Comparison of ENCODE assay signal across 29 cellular contexts in genomic region chr11:47212938-47213337, GRCh38. TPM values are rescaled to one million over a fixed set of nuclear protein-coding genes. Genes with fewer than 3 reads are reported as not detected.
DNase-seq lines count a peak whose midpoint lies in the region; ATAC-seq, FAIRE-seq and TF ChIP-seq lines count a peak whose summit lies in the region.
"Had no signal": no experiment of that assay in that cellular context is flagged by ENCODE, and none has a peak within 500 bp of the region (broad histone marks: within the 10 kb centered on the region; RNA-seq: fewer than 3 reads in every experiment).

No MANE protein-coding gene starts in this region.

- no peak for ATAC-seq in activated naive CD4-positive, alpha-beta T cell treated with anti-CD3 and anti-CD28 coated beads, Interleukin-2, amount 50 U/mL, for 72 hours
- ATAC-seq in activated T-helper 17 cell treated with anti-CD3 and anti-CD28 coated beads, Interleukin-2, amount 50 U/mL, for 72 hours (replicated peaks) = no peak
- ATAC-seq in HepG2 (no peak), GM23338 (no peak)
- ATAC-seq: A549, foreskin keratinocyte, heart right ventricle, left cardiac atrium had no signal

- peaks cover 0 to 4% of the 10 kb centered on the region in 2 experiments; a peak in 1 of 5 replicates for H3K36me3 ChIP-seq in HepG2 (replicated peaks in 1 of 2; ENCODE audit: control insufficient read depth in 1 of 2, insufficient read depth in 2 of 2, low read length in 2 of 2)
- H3K36me3 ChIP-seq in small intestine (ENCODE audit: control insufficient read depth in 2 of 2, insufficient read depth in 2 of 2, low read length in 2 of 2) = no peaks in the 10 kb centered on the region
- no peaks in the 10 kb centered on the region; the same call in 1 of the 2 replicates for H3K36me3 ChIP-seq in GM23338 (ENCODE audit: insufficient read depth)
- peaks cover 0 to 7% of the 10 kb centered on the region in 2 donors for H3K36me3 ChIP-seq in ascending aorta

- no TSS peak for BruUV-seq in HepG2 (replicated peaks; lab: Mats Ljungman, UMichigan)

- H3K4me1 ChIP-seq in HepG2 (ENCODE audit: insufficient read depth, low read length) = peaks cover 58% of the 10 kb centered on the region
- H3K4me1 ChIP-seq in small intestine (ENCODE audit: control insufficient read depth in 2 of 2, insufficient read depth in 1 of 2, low read depth in 1 of 2, low read length in 1 of 2) = peaks cover 0 to 9% of the 10 kb centered on the region in 2 donors
- peaks cover 17% of the 10 kb centered on the region for H3K4me1 ChIP-seq in GM23338 (ENCODE audit: insufficient read depth)
- H3K4me1 ChIP-seq in ascending aorta = peaks cover 3 to 16% of the 10 kb centered on the region in 2 donors

- no peaks in the 10 kb centered on the region for H3K27me3 Mint-ChIP-seq in activated naive CD4-positive, alpha-beta T cell treated with anti-CD3 and anti-CD28 coated beads, Interleukin-2, amount 50 U/mL, for 24 hours
- no peaks in the 10 kb centered on the region for H3K27me3 Mint-ChIP-seq in activated T-helper 17 cell treated with anti-CD3 and anti-CD28 coated beads, Interleukin-2, amount 50 U/mL, for 72 hours
- peaks cover 3% of the 10 kb centered on the region for H3K27me3 Mint-ChIP-seq in GM23338 (ENCODE audit: insufficient read depth, low read depth, poor library complexity)
- H3K27me3 Mint-ChIP-seq: CD4-positive, alpha-beta memory T cell; naive B cell; type B pancreatic cell had no signal

- peaks cover 15% of the 10 kb centered on the region; the same call in 1 of the 2 replicates for H3F3A ChIP-seq in GM23338 (replicated peaks; ENCODE audit: low read depth)

- no peak overlapping the region for H3K4me3 Mint-ChIP-seq in activated naive CD4-positive, alpha-beta T cell treated with anti-CD3 and anti-CD28 coated beads, Interleukin-2, amount 50 U/mL, for 24 hours
- peak overlapping the region; percentile 98 for H3K4me3 Mint-ChIP-seq in activated T-helper 17 cell treated with anti-CD3 and anti-CD28 coated beads, Interleukin-2, amount 50 U/mL, for 72 hours
- H3K4me3 Mint-ChIP-seq in GM23338 = no peak overlapping the region
- H3K4me3 Mint-ChIP-seq: type B pancreatic cell had no signal

- H3K27ac ChIP-seq in HepG2 (ENCODE audit: extremely low read length, insufficient read depth, low read length) (no peak overlapping the region), small intestine (ENCODE audit: low read depth in 1 of 2, low read length in 1 of 2) (peak overlapping the region in 1 of 2 donors; percentile 14), GM23338 (ENCODE audit: low read depth) (no peak overlapping the region), ascending aorta (peak overlapping the region in 1 of 2 donors; percentile 97)
- H3K27ac ChIP-seq: foreskin keratinocyte had no signal

- peaks cover 8% of the 10 kb centered on the region for H3K36me3 Mint-ChIP-seq in activated naive CD4-positive, alpha-beta T cell treated with anti-CD3 and anti-CD28 coated beads, Interleukin-2, amount 50 U/mL, for 24 hours
- H3K36me3 Mint-ChIP-seq in activated naive CD4-positive, alpha-beta T cell treated with anti-CD3 and anti-CD28 coated beads, Interleukin-2, amount 50 U/mL, for 72 hours = peaks cover 26 to 27% of the 10 kb centered on the region in 2 donors
- peaks cover 39% of the 10 kb centered on the region for H3K36me3 Mint-ChIP-seq in activated T-helper 17 cell treated with anti-CD3 and anti-CD28 coated beads, Interleukin-2, amount 50 U/mL, for 72 hours (ENCODE audit: low read depth)
- peaks cover 7% of the 10 kb centered on the region for H3K36me3 Mint-ChIP-seq in GM23338 (ENCODE audit: low read depth)

- FAIRE-seq in HepG2 (lab: Jason Lieb, UNC) = no peak
- no peak for FAIRE-seq in small intestine (lab: Jason Lieb, UNC)
- FAIRE-seq: A549, bronchial epithelial cell had no signal

- no peak for TF ChIP-seq RAD21 in HepG2 (CRISPR knock-in tag; IDR thresholded peaks at IDR 0.05)

- H4K20me1 ChIP-seq in HepG2 (ENCODE audit: insufficient read depth, low read length) = peaks cover 11% of the 10 kb centered on the region
- no peaks in the 10 kb centered on the region for H4K20me1 ChIP-seq in GM23338 (replicated peaks; ENCODE audit: insufficient read depth)

- intact Hi-C loops in HepG2 (cut with micrococcal nuclease; ENCODE audit: unreplicated experiment) (no loop called here), ascending aorta (cut with DNase I) (no loop called here)

- H3K4me2 ChIP-seq in HepG2 (ENCODE audit: low read depth, low read length) (peak overlapping the region; percentile 4; the same call in 1 of the 2 replicates), GM23338 (no peak overlapping the region)

- WGBS in HepG2 (ENCODE audit: low lambda C conversion rate) = 52% methylated on average over 5 of the region's 12 CpGs
- 40 to 77% (median 49%) methylated on average over 12 of the region's 12 CpGs for WGBS in small intestine, 3 donors

- in situ Hi-C loops in HepG2 (cut with HindIII; ENCODE audit: extremely low pct_ligation_motif_present, low pct_unique_long_range_greater_than_20kb) = no loop called here

- H3K9me3 ChIP-seq in HepG2 (ENCODE audit: low read length) (0 out of 2 replicates have a peak, but pooled peaks cover 6% of the 10 kb centered on the region), small intestine (ENCODE audit: control insufficient read depth, low read depth) (no peaks in the 10 kb centered on the region), ascending aorta (no peaks in the 10 kb centered on the region)
- H3K9me3 ChIP-seq: A549, heart right ventricle had no signal

- H2AFZ ChIP-seq in HepG2 (ENCODE audit: low read length) (no peak overlapping the region), GM23338 (no peak overlapping the region)

- H3K4me1 Mint-ChIP-seq in activated naive CD4-positive, alpha-beta T cell treated with anti-CD3 and anti-CD28 coated beads, Interleukin-2, amount 50 U/mL, for 24 hours = peaks cover 24% of the 10 kb centered on the region
- peaks cover 5% of the 10 kb centered on the region for H3K4me1 Mint-ChIP-seq in activated T-helper 17 cell treated with anti-CD3 and anti-CD28 coated beads, Interleukin-2, amount 50 U/mL, for 72 hours
- peaks cover 18% of the 10 kb centered on the region for H3K4me1 Mint-ChIP-seq in GM23338

- no peak overlapping the region for H3K4me3 ChIP-seq in HepG2 (replicated peaks in 1 of 3; ENCODE audit: insufficient read depth in 1 of 3, low read depth in 2 of 3, low read length in 3 of 3)
- H3K4me3 ChIP-seq in small intestine (ENCODE audit: low read depth in 1 of 2, low read length in 2 of 2) = no peak overlapping the region
- H3K4me3 ChIP-seq in GM23338 = no peak overlapping the region
- H3K4me3 ChIP-seq in ascending aorta = no peak overlapping the region
- H3K4me3 ChIP-seq: A549, HAP-1 had no signal

- POLR2A ChIA-PET in HepG2 (lab: Yijun Ruan, JAX) = interaction anchor here (4.6 kb wide), 1 partner anchor 36 kb away, joined by 58 read pairs; the partner anchor contains the start of gene ACP2

- TF ChIP-seq CTCF in HepG2 (CRISPR knock-in tag; IDR thresholded peaks at IDR 0.05) (no peak), GM23338 (conservative IDR thresholded peaks at IDR 0.05; ENCODE audit: low read depth in 2 of 2) (no peak), ascending aorta (IDR thresholded peaks at IDR 0.05) (no peak)

- H3K27me3 ChIP-seq in HepG2 (ENCODE audit: control insufficient read depth in 1 of 2, insufficient read depth in 2 of 2, low read length in 2 of 2) (no peaks in the 10 kb centered on the region; a peak in 1 of 5 replicates), small intestine (ENCODE audit: control insufficient read depth in 2 of 2, insufficient read depth in 2 of 2, low read length in 2 of 2) (no peaks in the 10 kb centered on the region), GM23338 (ENCODE audit: insufficient read depth) (no peaks in the 10 kb centered on the region), ascending aorta (no peaks in the 10 kb centered on the region)
- H3K27me3 ChIP-seq: foreskin keratinocyte, heart right ventricle had no signal

- H3K9ac ChIP-seq in HepG2 (ENCODE audit: insufficient read depth, low read depth, low read length) = no peak overlapping the region

- no peak for TF ChIP-seq POLR2A in HepG2 (IDR thresholded peaks at IDR 0.05; ENCODE audit: insufficient read depth in 1 of 2, low read depth in 2 of 2, low read length in 2 of 2)

- no peaks in the 10 kb centered on the region for H3K9me2 ChIP-seq in GM23338 (ENCODE audit: insufficient read depth)

- H3K9me3 Mint-ChIP-seq in activated naive CD4-positive, alpha-beta T cell treated with anti-CD3 and anti-CD28 coated beads, Interleukin-2, amount 50 U/mL, for 24 hours = no peaks in the 10 kb centered on the region
- H3K9me3 Mint-ChIP-seq in activated naive CD4-positive, alpha-beta T cell treated with anti-CD3 and anti-CD28 coated beads, Interleukin-2, amount 50 U/mL, for 72 hours = no peaks in the 10 kb centered on the region
- H3K9me3 Mint-ChIP-seq in activated T-helper 17 cell treated with anti-CD3 and anti-CD28 coated beads, Interleukin-2, amount 50 U/mL, for 72 hours = no peaks in the 10 kb centered on the region
- H3K9me3 Mint-ChIP-seq in GM23338 = no peaks in the 10 kb centered on the region
- H3K9me3 Mint-ChIP-seq: CD4-positive, alpha-beta memory T cell; T-helper 1 cell treated with Interleukin-12 subunit alpha and Interleukin-12 subunit beta and Interleukin-4 antibody, amounts not matched to agents 30 μg/mL and 1 μg/mL, for 36 hours; type B pancreatic cell had no signal

- no peak for DNase-seq in activated naive CD4-positive, alpha-beta T cell treated with anti-CD3 and anti-CD28 coated beads, Interleukin-2, amount 50 U/mL, for 72 hours (ENCODE audit: low spot score in 2 of 2)
- DNase-seq in HepG2 (ENCODE audit: low spot score) (no peak), small intestine (peak; percentile 60), GM23338 (ENCODE audit: low spot score) (no peak), ascending aorta (ENCODE audit: low spot score in 2 of 2) (no peak), NCI-H2196 treated with DMSO at 0.1 percent for 48 hours (lab: John Stamatoyannopoulos, UW; ENCODE audit: unreplicated experiment) (no peak)
- DNase-seq: activated CD4-positive, alpha-beta T cell treated with anti-CD3 and anti-CD28 coated beads for 1 hour; activated CD8-positive, alpha-beta memory T cell treated with anti-CD3 and anti-CD28 coated beads for 24 hours; activated naive CD4-positive, alpha-beta T cell; AML-193; CD4-positive, alpha-beta memory T cell; effector CD4-positive, alpha-beta T cell; erythroblast; foreskin keratinocyte; heart right ventricle; Karpas-422; left cardiac atrium; naive B cell; NCI-H1436; NCI-H446 treated with DMSO at 0.1 percent for 48 hours; occipital lobe; stimulated activated CD4-positive, alpha-beta T cell treated with anti-CD3 and anti-CD28 coated beads, Interleukin-2, amount 100 ng/mL, for 24 hours had no signal

- H3K27ac Mint-ChIP-seq in activated naive CD4-positive, alpha-beta T cell treated with anti-CD3 and anti-CD28 coated beads, Interleukin-2, amount 50 U/mL, for 24 hours = peak overlapping the region; percentile 17
- peak overlapping the region in 1 of 2 donors; percentile 50 for H3K27ac Mint-ChIP-seq in activated naive CD4-positive, alpha-beta T cell treated with anti-CD3 and anti-CD28 coated beads, Interleukin-2, amount 50 U/mL, for 72 hours
- H3K27ac Mint-ChIP-seq in activated T-helper 17 cell treated with anti-CD3 and anti-CD28 coated beads, Interleukin-2, amount 50 U/mL, for 72 hours = no peak overlapping the region
- no peak overlapping the region for H3K27ac Mint-ChIP-seq in GM23338
- H3K27ac Mint-ChIP-seq: type B pancreatic cell had no signal

- TF ChIP-seq EP300 in HepG2 (IDR thresholded peaks at IDR 0.05; ENCODE audit: low read depth in 2 of 2, low read length in 2 of 2) (no peak), HepG2 (CRISPR knock-in tag; IDR thresholded peaks at IDR 0.05; ENCODE audit: borderline replicate concordance) (no peak)

- H3K79me2 ChIP-seq in HepG2 (ENCODE audit: insufficient read depth, low read length) = peaks cover 27% of the 10 kb centered on the region
- H3K79me2 ChIP-seq in GM23338 (replicated peaks; ENCODE audit: insufficient read depth) = peaks cover 24% of the 10 kb centered on the region

- CTCF ChIA-PET in HepG2 (lab: Yijun Ruan, JAX; ENCODE audit: low intra/inter-chr PET ratio, low total read pairs) = no interaction called here

RNA-seq across cellular contexts. Expression of gene DDB2, which starts 1.8 kb away (rescaled TPM):
- total RNA-seq in activated naive CD4-positive, alpha-beta T cell treated with anti-CD3 and anti-CD28 coated beads, Interleukin-2, amount 50 U/mL, for 72 hours = 100 to 1,000 TPM; 194 to 486 TPM
- total RNA-seq in activated T-helper 17 cell treated with anti-CD3 and anti-CD28 coated beads, Interleukin-2, amount 50 U/mL, for 72 hours = 100 to 1,000 TPM; 202 to 335 TPM
- total RNA-seq in HepG2 (2016; rRNA removed; fragmentation: Illumina TruSeq; extraction: Trizol) (83.4 and 88.1 TPM in 2 replicates), ascending aorta (22.6 TPM)
- total RNA-seq in HepG2 (2016; cell fraction: cytosol; rRNA removed; fragmentation: Illumina TruSeq; extraction: Trizol; ENCODE audit: low read depth) = 42.2 and 43.5 TPM in 2 replicates
- total RNA-seq in HepG2 (2016; cell fraction: insoluble cytoplasmic fraction; rRNA removed; fragmentation: Illumina TruSeq; extraction: Trizol) = 83.5 and 97.1 TPM in 2 replicates
- 57.3 and 60.8 TPM in 2 replicates for total RNA-seq in HepG2 (2016; cell fraction: membrane; rRNA removed; fragmentation: Illumina TruSeq; extraction: Trizol)
- 58.4 and 60.1 TPM in 2 replicates for total RNA-seq in HepG2 (2016; cell fraction: nucleus; rRNA removed; fragmentation: Illumina TruSeq; extraction: Trizol)
- polyA plus RNA-seq in HepG2 (2011; rRNA removed) (66.8 and 71.4 TPM in 2 replicates), small intestine (10 to 100 TPM; 25.1 to 39.4 (median 26.2) TPM), GM23338 (2016; fragmentation: Nextera tagmentation; extraction: Ambion mirVana) (58.7 and 60.2 TPM in 2 replicates)
- 52.8 and 58.0 TPM in 2 replicates for polyA plus RNA-seq in HepG2 (2011; cell fraction: cytosol; rRNA removed)
- 181 and 193 TPM in 2 replicates for polyA plus RNA-seq in HepG2 (2011; cell fraction: nucleus; rRNA removed)
- 46.8 and 59.0 TPM in 2 replicates for polyA plus RNA-seq in HepG2 (2012)
- 33.5 and 35.4 TPM in 2 replicates for polyA plus RNA-seq in HepG2 (2016; cell fraction: cytosol; fragmentation: Illumina TruSeq; extraction: Trizol; ENCODE audit: low read depth)
- 91.3 and 93.6 TPM in 2 replicates for polyA plus RNA-seq in HepG2 (2016; cell fraction: insoluble cytoplasmic fraction; fragmentation: Illumina TruSeq; extraction: Trizol; ENCODE audit: low read depth)
- 43.2 and 43.8 TPM in 2 replicates for polyA plus RNA-seq in HepG2 (2016; cell fraction: membrane; fragmentation: Illumina TruSeq; extraction: Trizol; ENCODE audit: low read depth)
- polyA plus RNA-seq in HepG2 (2016; cell fraction: nucleus; fragmentation: Illumina TruSeq; extraction: Trizol; ENCODE audit: insufficient read depth, low read depth) = 125 and 136 TPM in 2 replicates
- 62.5 and 94.9 TPM in 2 replicates for polyA minus RNA-seq in HepG2 (2011; rRNA and poly(A)+ RNA removed; ENCODE audit: low replicate concordance)
- 19.2 and 26.2 TPM in 2 replicates for polyA minus RNA-seq in HepG2 (2011; cell fraction: cytosol; rRNA and poly(A)+ RNA removed)
- 62.4 and 65.9 TPM in 2 replicates for polyA minus RNA-seq in HepG2 (2011; cell fraction: nucleus; rRNA and poly(A)+ RNA removed)
- total RNA-seq in GM23338 (2014; rRNA removed; shearing (Covaris generic)) = 62.5 and 63.1 TPM in 2 replicates

RNA-seq across cellular contexts. Expression of gene PACSIN3, which starts 26.7 kb away (rescaled TPM):
- total RNA-seq in activated naive CD4-positive, alpha-beta T cell treated with anti-CD3 and anti-CD28 coated beads, Interleukin-2, amount 50 U/mL, for 72 hours = 10 to 100 TPM; 10.5 to 17.1 TPM
- 1 to 10 TPM; 3.2 to 3.5 TPM for total RNA-seq in activated T-helper 17 cell treated with anti-CD3 and anti-CD28 coated beads, Interleukin-2, amount 50 U/mL, for 72 hours
- total RNA-seq in HepG2 (2016; rRNA removed; fragmentation: Illumina TruSeq; extraction: Trizol) (86.4 and 93.3 TPM in 2 replicates), ascending aorta (32.7 TPM)
- 23.5 and 25.6 TPM in 2 replicates for total RNA-seq in HepG2 (2016; cell fraction: cytosol; rRNA removed; fragmentation: Illumina TruSeq; extraction: Trizol; ENCODE audit: low read depth)
- total RNA-seq in HepG2 (2016; cell fraction: insoluble cytoplasmic fraction; rRNA removed; fragmentation: Illumina TruSeq; extraction: Trizol) = 85.9 and 101 TPM in 2 replicates
- total RNA-seq in HepG2 (2016; cell fraction: membrane; rRNA removed; fragmentation: Illumina TruSeq; extraction: Trizol) = 44.9 and 52.0 TPM in 2 replicates
- total RNA-seq in HepG2 (2016; cell fraction: nucleus; rRNA removed; fragmentation: Illumina TruSeq; extraction: Trizol) = 48.3 and 58.6 TPM in 2 replicates
- polyA plus RNA-seq in HepG2 (2011; rRNA removed) (47.9 and 56.8 TPM in 2 replicates), small intestine (1 to 10 TPM; 2.0 to 6.5 (median 4.9) TPM), GM23338 (2016; fragmentation: Nextera tagmentation; extraction: Ambion mirVana) (38.8 and 39.6 TPM in 2 replicates)
- polyA plus RNA-seq in HepG2 (2011; cell fraction: cytosol; rRNA removed) = 46.8 and 58.3 TPM in 2 replicates
- 69.7 and 70.5 TPM in 2 replicates for polyA plus RNA-seq in HepG2 (2011; cell fraction: nucleus; rRNA removed)
- polyA plus RNA-seq in HepG2 (2012) = 37.6 and 45.0 TPM in 2 replicates
- 19.9 and 22.2 TPM in 2 replicates for polyA plus RNA-seq in HepG2 (2016; cell fraction: cytosol; fragmentation: Illumina TruSeq; extraction: Trizol; ENCODE audit: low read depth)
- 75.8 and 91.5 TPM in 2 replicates for polyA plus RNA-seq in HepG2 (2016; cell fraction: insoluble cytoplasmic fraction; fragmentation: Illumina TruSeq; extraction: Trizol; ENCODE audit: low read depth)
- 36.6 and 40.8 TPM in 2 replicates for polyA plus RNA-seq in HepG2 (2016; cell fraction: membrane; fragmentation: Illumina TruSeq; extraction: Trizol; ENCODE audit: low read depth)
- polyA plus RNA-seq in HepG2 (2016; cell fraction: nucleus; fragmentation: Illumina TruSeq; extraction: Trizol; ENCODE audit: insufficient read depth, low read depth) = 92.3 and 96.2 TPM in 2 replicates
- polyA minus RNA-seq in HepG2 (2011; rRNA and poly(A)+ RNA removed; ENCODE audit: low replicate concordance) = 46.1 and 86.9 TPM in 2 replicates
- 31.6 and 35.2 TPM in 2 replicates for polyA minus RNA-seq in HepG2 (2011; cell fraction: cytosol; rRNA and poly(A)+ RNA removed)
- 26.5 and 27.4 TPM in 2 replicates for polyA minus RNA-seq in HepG2 (2011; cell fraction: nucleus; rRNA and poly(A)+ RNA removed)
- total RNA-seq in GM23338 (2014; rRNA removed; shearing (Covaris generic)) = 66.5 and 72.1 TPM in 2 replicates

RNA-seq across cellular contexts. Expression of gene ACP2, which starts 35.7 kb away (rescaled TPM):
- total RNA-seq in activated naive CD4-positive, alpha-beta T cell treated with anti-CD3 and anti-CD28 coated beads, Interleukin-2, amount 50 U/mL, for 72 hours = 10 to 100 TPM in 1 of 2 donors, 1 to 10 TPM in 1; 8.0 to 12.7 TPM
- 10 to 100 TPM; 11.1 to 14.8 TPM for total RNA-seq in activated T-helper 17 cell treated with anti-CD3 and anti-CD28 coated beads, Interleukin-2, amount 50 U/mL, for 72 hours
- total RNA-seq in HepG2 (2016; rRNA removed; fragmentation: Illumina TruSeq; extraction: Trizol) (7.8 and 20.2 TPM in 2 replicates), ascending aorta (63.3 TPM)
- 4.1 and 4.5 TPM in 2 replicates for total RNA-seq in HepG2 (2016; cell fraction: cytosol; rRNA removed; fragmentation: Illumina TruSeq; extraction: Trizol; ENCODE audit: low read depth)
- 6.4 and 19.4 TPM in 2 replicates for total RNA-seq in HepG2 (2016; cell fraction: insoluble cytoplasmic fraction; rRNA removed; fragmentation: Illumina TruSeq; extraction: Trizol)
- total RNA-seq in HepG2 (2016; cell fraction: membrane; rRNA removed; fragmentation: Illumina TruSeq; extraction: Trizol) = 7.4 and 7.6 TPM in 2 replicates
- total RNA-seq in HepG2 (2016; cell fraction: nucleus; rRNA removed; fragmentation: Illumina TruSeq; extraction: Trizol) = 22.3 and 27.4 TPM in 2 replicates
- polyA plus RNA-seq in HepG2 (2011; rRNA removed) (17.7 and 27.5 TPM in 2 replicates), small intestine (10 to 100 TPM; 44.1 to 53.3 (median 48.6) TPM), GM23338 (2016; fragmentation: Nextera tagmentation; extraction: Ambion mirVana) (5.6 and 7.3 TPM in 2 replicates)
- polyA plus RNA-seq in HepG2 (2011; cell fraction: cytosol; rRNA removed) = 11.6 and 12.5 TPM in 2 replicates
- polyA plus RNA-seq in HepG2 (2011; cell fraction: nucleus; rRNA removed) = 57.6 and 68.7 TPM in 2 replicates
- polyA plus RNA-seq in HepG2 (2012) = 14.7 and 15.9 TPM in 2 replicates
- 3.3 and 3.6 TPM in 2 replicates for polyA plus RNA-seq in HepG2 (2016; cell fraction: cytosol; fragmentation: Illumina TruSeq; extraction: Trizol; ENCODE audit: low read depth)
- polyA plus RNA-seq in HepG2 (2016; cell fraction: insoluble cytoplasmic fraction; fragmentation: Illumina TruSeq; extraction: Trizol; ENCODE audit: low read depth) = 6.0 and 8.7 TPM in 2 replicates
- polyA plus RNA-seq in HepG2 (2016; cell fraction: membrane; fragmentation: Illumina TruSeq; extraction: Trizol; ENCODE audit: low read depth) = 6.0 and 6.5 TPM in 2 replicates
- 38.9 and 42.1 TPM in 2 replicates for polyA plus RNA-seq in HepG2 (2016; cell fraction: nucleus; fragmentation: Illumina TruSeq; extraction: Trizol; ENCODE audit: insufficient read depth, low read depth)
- 55.8 and 92.1 TPM in 2 replicates for polyA minus RNA-seq in HepG2 (2011; rRNA and poly(A)+ RNA removed; ENCODE audit: low replicate concordance)
- 13.0 and 13.5 TPM in 2 replicates for polyA minus RNA-seq in HepG2 (2011; cell fraction: cytosol; rRNA and poly(A)+ RNA removed)
- 35.7 and 37.6 TPM in 2 replicates for polyA minus RNA-seq in HepG2 (2011; cell fraction: nucleus; rRNA and poly(A)+ RNA removed)
- total RNA-seq in GM23338 (2014; rRNA removed; shearing (Covaris generic)) = 32.1 and 33.5 TPM in 2 replicates

RNA-seq across cellular contexts. Expression of gene ARFGAP2, which starts 36.3 kb away (rescaled TPM):
- total RNA-seq in activated naive CD4-positive, alpha-beta T cell treated with anti-CD3 and anti-CD28 coated beads, Interleukin-2, amount 50 U/mL, for 72 hours = 100 to 1,000 TPM in 1 of 2 donors, 10 to 100 TPM in 1; 84.8 to 125 TPM
- total RNA-seq in activated T-helper 17 cell treated with anti-CD3 and anti-CD28 coated beads, Interleukin-2, amount 50 U/mL, for 72 hours = 10 to 100 TPM; 70.0 to 96.9 TPM
- 67.9 and 75.3 TPM in 2 replicates for total RNA-seq in HepG2 (2016; rRNA removed; fragmentation: Illumina TruSeq; extraction: Trizol)
- total RNA-seq in HepG2 (2016; cell fraction: cytosol; rRNA removed; fragmentation: Illumina TruSeq; extraction: Trizol; ENCODE audit: low read depth) = 26.0 and 28.5 TPM in 2 replicates
- 60.7 and 78.7 TPM in 2 replicates for total RNA-seq in HepG2 (2016; cell fraction: insoluble cytoplasmic fraction; rRNA removed; fragmentation: Illumina TruSeq; extraction: Trizol)
- total RNA-seq in HepG2 (2016; cell fraction: membrane; rRNA removed; fragmentation: Illumina TruSeq; extraction: Trizol) = 25.6 and 29.2 TPM in 2 replicates
- total RNA-seq in HepG2 (2016; cell fraction: nucleus; rRNA removed; fragmentation: Illumina TruSeq; extraction: Trizol) = 63.0 and 73.9 TPM in 2 replicates
- 32.3 and 40.5 TPM in 2 replicates for polyA plus RNA-seq in HepG2 (2011; rRNA removed)
- polyA plus RNA-seq in HepG2 (2011; cell fraction: cytosol; rRNA removed) = 49.9 and 52.5 TPM in 2 replicates
- polyA plus RNA-seq in HepG2 (2011; cell fraction: nucleus; rRNA removed) = 135 and 137 TPM in 2 replicates
- polyA plus RNA-seq in HepG2 (2012) = 36.2 and 56.4 TPM in 2 replicates
- 5.1 and 6.2 TPM in 2 replicates for polyA plus RNA-seq in HepG2 (2016; cell fraction: cytosol; fragmentation: Illumina TruSeq; extraction: Trizol; ENCODE audit: low read depth)
- polyA plus RNA-seq in HepG2 (2016; cell fraction: insoluble cytoplasmic fraction; fragmentation: Illumina TruSeq; extraction: Trizol; ENCODE audit: low read depth) = 34.1 and 42.3 TPM in 2 replicates
- 10.4 and 11.9 TPM in 2 replicates for polyA plus RNA-seq in HepG2 (2016; cell fraction: membrane; fragmentation: Illumina TruSeq; extraction: Trizol; ENCODE audit: low read depth)
- polyA plus RNA-seq in HepG2 (2016; cell fraction: nucleus; fragmentation: Illumina TruSeq; extraction: Trizol; ENCODE audit: insufficient read depth, low read depth) = 93.3 and 105 TPM in 2 replicates
- polyA minus RNA-seq in HepG2 (2011; rRNA and poly(A)+ RNA removed; ENCODE audit: low replicate concordance) = 128 and 215 TPM in 2 replicates
- 18.9 and 27.2 TPM in 2 replicates for polyA minus RNA-seq in HepG2 (2011; cell fraction: cytosol; rRNA and poly(A)+ RNA removed)
- 108 and 119 TPM in 2 replicates for polyA minus RNA-seq in HepG2 (2011; cell fraction: nucleus; rRNA and poly(A)+ RNA removed)
- 10 to 100 TPM; 53.0 to 64.4 (median 64.4) TPM for polyA plus RNA-seq in small intestine
- 111 and 122 TPM in 2 replicates for total RNA-seq in GM23338 (2014; rRNA removed; shearing (Covaris generic))
- polyA plus RNA-seq in GM23338 (2016; fragmentation: Nextera tagmentation; extraction: Ambion mirVana) = 24.2 and 25.6 TPM in 2 replicates
- 66.1 TPM for total RNA-seq in ascending aorta

RNA-seq across cellular contexts. Expression of gene NR1H3, which starts 44.9 kb away (rescaled TPM):
- 10 to 100 TPM in 1 of 2 donors, 1 to 10 TPM in 1; 6.9 to 11.1 TPM for total RNA-seq in activated naive CD4-positive, alpha-beta T cell treated with anti-CD3 and anti-CD28 coated beads, Interleukin-2, amount 50 U/mL, for 72 hours
- 10 to 100 TPM in 1 of 2 donors, 1 to 10 TPM in 1; 7.5 to 12.4 TPM for total RNA-seq in activated T-helper 17 cell treated with anti-CD3 and anti-CD28 coated beads, Interleukin-2, amount 50 U/mL, for 72 hours
- total RNA-seq in HepG2 (2016; rRNA removed; fragmentation: Illumina TruSeq; extraction: Trizol) = 36.5 and 41.8 TPM in 2 replicates
- 22.0 and 26.3 TPM in 2 replicates for total RNA-seq in HepG2 (2016; cell fraction: cytosol; rRNA removed; fragmentation: Illumina TruSeq; extraction: Trizol; ENCODE audit: low read depth)
- 41.4 and 43.5 TPM in 2 replicates for total RNA-seq in HepG2 (2016; cell fraction: insoluble cytoplasmic fraction; rRNA removed; fragmentation: Illumina TruSeq; extraction: Trizol)
- 46.0 and 47.2 TPM in 2 replicates for total RNA-seq in HepG2 (2016; cell fraction: membrane; rRNA removed; fragmentation: Illumina TruSeq; extraction: Trizol)
- total RNA-seq in HepG2 (2016; cell fraction: nucleus; rRNA removed; fragmentation: Illumina TruSeq; extraction: Trizol) = 30.2 and 30.9 TPM in 2 replicates
- 102 and 115 TPM in 2 replicates for polyA plus RNA-seq in HepG2 (2011; rRNA removed)
- polyA plus RNA-seq in HepG2 (2011; cell fraction: cytosol; rRNA removed) = 63.3 and 100 TPM in 2 replicates
- 260 and 267 TPM in 2 replicates for polyA plus RNA-seq in HepG2 (2011; cell fraction: nucleus; rRNA removed)
- 31.6 and 34.5 TPM in 2 replicates for polyA plus RNA-seq in HepG2 (2012)
- 18.8 and 21.2 TPM in 2 replicates for polyA plus RNA-seq in HepG2 (2016; cell fraction: cytosol; fragmentation: Illumina TruSeq; extraction: Trizol; ENCODE audit: low read depth)
- polyA plus RNA-seq in HepG2 (2016; cell fraction: insoluble cytoplasmic fraction; fragmentation: Illumina TruSeq; extraction: Trizol; ENCODE audit: low read depth) = 29.3 and 35.1 TPM in 2 replicates
- 29.5 and 32.4 TPM in 2 replicates for polyA plus RNA-seq in HepG2 (2016; cell fraction: membrane; fragmentation: Illumina TruSeq; extraction: Trizol; ENCODE audit: low read depth)
- 72.4 and 72.5 TPM in 2 replicates for polyA plus RNA-seq in HepG2 (2016; cell fraction: nucleus; fragmentation: Illumina TruSeq; extraction: Trizol; ENCODE audit: insufficient read depth, low read depth)
- 123 and 184 TPM in 2 replicates for polyA minus RNA-seq in HepG2 (2011; rRNA and poly(A)+ RNA removed; ENCODE audit: low replicate concordance)
- polyA minus RNA-seq in HepG2 (2011; cell fraction: cytosol; rRNA and poly(A)+ RNA removed) = 21.1 and 25.4 TPM in 2 replicates
- polyA minus RNA-seq in HepG2 (2011; cell fraction: nucleus; rRNA and poly(A)+ RNA removed) = 36.3 and 39.8 TPM in 2 replicates
- 100 to 1,000 TPM; 102 to 366 (median 223) TPM for polyA plus RNA-seq in small intestine
- 23.7 and 23.8 TPM in 2 replicates for total RNA-seq in GM23338 (2014; rRNA removed; shearing (Covaris generic))
- polyA plus RNA-seq in GM23338 (2016; fragmentation: Nextera tagmentation; extraction: Ambion mirVana) = 16.5 and 17.5 TPM in 2 replicates
- 92.4 TPM for total RNA-seq in ascending aorta
